ENCODE assay signal across 1 cellular context in genomic region chr5:80206282-80206681, GRCh38.
TF ChIP-seq lines count a peak whose summit lies in the region.

No MANE protein-coding gene starts in this region.

TF ChIP-seq in HepG2, 621 proteins besides CTCF, POLR2A, EP300 and RAD21 (continued from another document):
- TF ChIP-seq MLXIP (CRISPR knock-in tag; IDR thresholded peaks at IDR 0.05; ENCODE audit: borderline replicate concordance) (no peak), ZNF580 (CRISPR knock-in tag; IDR thresholded peaks at IDR 0.05; ENCODE audit: borderline replicate concordance, low read depth) (no peak)
